ENCODE assay signal across 27 cellular contexts in the genomic region with DNA sequence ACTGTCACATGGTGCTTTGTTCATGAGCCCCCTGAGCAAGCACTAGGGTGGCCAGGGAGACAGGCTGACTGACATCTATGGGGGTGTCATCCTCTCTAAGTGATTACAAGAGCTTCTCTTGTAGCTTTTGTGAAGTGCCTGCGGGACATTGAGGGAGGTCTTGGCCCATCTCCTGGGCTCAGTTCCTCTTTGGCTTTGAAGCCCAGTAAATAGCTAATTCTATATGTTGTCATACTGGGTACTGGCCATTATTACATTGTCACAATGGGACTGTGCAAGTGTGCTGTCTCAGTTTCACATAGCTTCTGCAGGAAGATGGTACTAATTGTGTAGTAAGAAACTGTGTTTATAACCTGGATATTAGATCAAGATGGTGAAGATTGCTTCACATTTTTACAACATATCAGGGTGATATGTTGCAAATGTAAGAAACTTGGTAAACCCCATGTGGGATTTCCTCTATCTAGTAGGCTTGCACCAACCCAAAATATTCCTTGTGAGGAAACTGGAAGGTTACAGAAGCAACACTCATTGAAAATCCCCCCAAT. TPM values are rescaled to one million over a fixed set of nuclear protein-coding genes. Genes with fewer than 3 reads are reported as not detected.
"Had no signal": no experiment of that assay in that cellular context is flagged by ENCODE, and none has a peak within 500 bp of the region (broad histone marks: within the 10 kb centered on the region; RNA-seq: fewer than 3 reads in every experiment).

No MANE protein-coding gene starts in this region.

- H3K27me3 ChIP-seq: pancreas, thyroid gland had no signal

- H3K27ac Mint-ChIP-seq: activated CD4-positive, alpha-beta memory T cell treated with anti-CD3 and anti-CD28 coated beads, Interleukin-2, amount 10 ng/mL, durations not matched to agents 7 days and 5 days; activated CD4-positive, alpha-beta T cell treated with anti-CD3 and anti-CD28 coated beads, Interleukin-2, amount 10 ng/mL, durations not matched to agents 24 days and 14 days; activated CD8-positive, alpha-beta memory T cell treated with anti-CD3 and anti-CD28 coated beads, Interleukin-2, amount 10 ng/mL, durations not matched to agents 7 days and 5 days; activated naive CD4-positive, alpha-beta T cell treated with anti-CD3 and anti-CD28 coated beads, Interleukin-2, amount 10 ng/mL, durations not matched to agents 7 days and 5 days; natural killer cell; stimulated activated naive CD8-positive, alpha-beta T cell treated with anti-CD3 and anti-CD28 coated beads, Interleukin-15, Interleukin-2, amounts not matched to agents 100 ng/mL and 50 ng/mL, for 24 hours had no signal

- DNase-seq: activated CD4-positive, alpha-beta memory T cell treated with anti-CD3 and anti-CD28 coated beads, Interleukin-2, amount 10 ng/mL, durations not matched to agents 7 days and 5 days; activated CD4-positive, alpha-beta T cell treated with anti-CD3 and anti-CD28 coated beads, Interleukin-2, amount 10 ng/mL, durations not matched to agents 24 days and 14 days; activated CD8-positive, alpha-beta memory T cell treated with anti-CD3 and anti-CD28 coated beads, Interleukin-2, amount 10 ng/mL, durations not matched to agents 7 days and 5 days; activated effector memory CD4-positive, alpha-beta T cell treated with anti-CD3 and anti-CD28 coated beads, Interleukin-2, amount 50 U/mL, for 16 hours; activated naive CD4-positive, alpha-beta T cell treated with anti-CD3 and anti-CD28 coated beads, Interleukin-2, amount 10 ng/mL, durations not matched to agents 7 days and 5 days; activated T-cell treated with anti-CD3 and anti-CD28 coated beads for 4 hours; cerebellar nuclear complex; heart right ventricle; islet precursor cell; natural killer cell; pancreas; right cardiac atrium; stimulated activated CD4-positive, alpha-beta T cell treated with anti-CD3 and anti-CD28 coated beads, Interleukin-12 subunit alpha, Interleukin-12 subunit beta, amount 100 ng/mL, for 4 hours; stimulated activated CD4-positive, alpha-beta T cell treated with anti-CD3 and anti-CD28 coated beads, Interleukin-4, amount 100 ng/mL, for 4 hours; substantia nigra; thyroid gland had no signal

- H3K4me3 Mint-ChIP-seq: activated CD4-positive, alpha-beta memory T cell treated with anti-CD3 and anti-CD28 coated beads, Interleukin-2, amount 10 ng/mL, durations not matched to agents 7 days and 5 days; activated CD4-positive, alpha-beta T cell treated with anti-CD3 and anti-CD28 coated beads, Interleukin-2, amount 10 ng/mL, durations not matched to agents 24 days and 14 days; activated CD8-positive, alpha-beta memory T cell treated with anti-CD3 and anti-CD28 coated beads, Interleukin-2, amount 10 ng/mL, durations not matched to agents 7 days and 5 days; activated naive CD4-positive, alpha-beta T cell treated with anti-CD3 and anti-CD28 coated beads, Interleukin-2, amount 10 ng/mL, durations not matched to agents 7 days and 5 days; natural killer cell; stimulated activated naive CD8-positive, alpha-beta T cell treated with anti-CD3 and anti-CD28 coated beads, Interleukin-15, Interleukin-2, amounts not matched to agents 100 ng/mL and 50 ng/mL, for 24 hours had no signal

- H3K36me3 ChIP-seq: esophagus muscularis mucosa, heart right ventricle, pancreas, thyroid gland had no signal

- H3K36me3 Mint-ChIP-seq: activated CD8-positive, alpha-beta memory T cell treated with anti-CD3 and anti-CD28 coated beads, Interleukin-2, amount 10 ng/mL, durations not matched to agents 7 days and 5 days; activated naive CD4-positive, alpha-beta T cell treated with anti-CD3 and anti-CD28 coated beads, Interleukin-2, amount 10 ng/mL, durations not matched to agents 7 days and 5 days; natural killer cell had no signal

- H3K27ac ChIP-seq: coronary artery, esophagus muscularis mucosa, heart right ventricle, pancreas, thyroid gland, VCaP had no signal

- H3K4me1 ChIP-seq: esophagus muscularis mucosa, heart right ventricle, pancreas, thyroid gland had no signal

- H3K4me1 Mint-ChIP-seq: activated CD4-positive, alpha-beta memory T cell treated with anti-CD3 and anti-CD28 coated beads, Interleukin-2, amount 10 ng/mL, durations not matched to agents 7 days and 5 days; activated CD4-positive, alpha-beta T cell treated with anti-CD3 and anti-CD28 coated beads, Interleukin-2, amount 10 ng/mL, durations not matched to agents 24 days and 14 days; activated CD8-positive, alpha-beta memory T cell treated with anti-CD3 and anti-CD28 coated beads, Interleukin-2, amount 10 ng/mL, durations not matched to agents 7 days and 5 days; activated naive CD4-positive, alpha-beta T cell treated with anti-CD3 and anti-CD28 coated beads, Interleukin-2, amount 10 ng/mL, durations not matched to agents 7 days and 5 days; natural killer cell had no signal

- ATAC-seq: activated CD4-positive, CD25-positive, alpha-beta regulatory T cell treated with anti-CD3 and anti-CD28 coated beads, Interleukin-2, amount 50 U/mL, for 24 hours; activated CD8-positive, alpha-beta memory T cell treated with anti-CD3 and anti-CD28 coated beads, Interleukin-2, amount 10 ng/mL, durations not matched to agents 7 days and 5 days; heart right ventricle; natural killer cell; pancreas; right cardiac atrium had no signal

- H3K9me3 Mint-ChIP-seq: activated CD4-positive, alpha-beta memory T cell treated with anti-CD3 and anti-CD28 coated beads, Interleukin-2, amount 10 ng/mL, durations not matched to agents 7 days and 5 days; activated CD4-positive, alpha-beta T cell treated with anti-CD3 and anti-CD28 coated beads, Interleukin-2, amount 10 ng/mL, durations not matched to agents 24 days and 14 days; activated naive CD4-positive, alpha-beta T cell treated with anti-CD3 and anti-CD28 coated beads, Interleukin-2, amount 10 ng/mL, durations not matched to agents 7 days and 5 days; natural killer cell; stimulated activated naive CD8-positive, alpha-beta T cell treated with anti-CD3 and anti-CD28 coated beads, Interleukin-15, Interleukin-2, amounts not matched to agents 100 ng/mL and 50 ng/mL, for 24 hours had no signal

- H3K9me3 ChIP-seq: esophagus muscularis mucosa, heart right ventricle, pancreas, thyroid gland had no signal

- H3K4me3 ChIP-seq: coronary artery, esophagus muscularis mucosa, heart right ventricle, lung, pancreas, thyroid gland had no signal

RNA-seq across cellular contexts. Expression of gene SPINT3, which starts 19.9 kb away (rescaled TPM):
- total RNA-seq: activated CD4-positive, alpha-beta memory T cell treated with anti-CD3 and anti-CD28 coated beads, Interleukin-2, amount 10 ng/mL, durations not matched to agents 7 days and 5 days; activated CD4-positive, alpha-beta T cell treated with anti-CD3 and anti-CD28 coated beads, Interleukin-2, amount 10 ng/mL, durations not matched to agents 24 days and 14 days; activated CD8-positive, alpha-beta memory T cell treated with anti-CD3 and anti-CD28 coated beads, Interleukin-2, amount 10 ng/mL, durations not matched to agents 7 days and 5 days; esophagus muscularis mucosa; fibroblast of villous mesenchyme; heart right ventricle; left colon; lung; natural killer cell; pancreas; pulmonary artery endothelial cell; right cardiac atrium; skeletal muscle tissue; T-helper 2 cell treated with Interferon-gamma antibody and Interleukin-4, amounts not matched to agents 100 ng/mL and 5 ng/mL, for 36 hours; thyroid gland had no signal
- polyA plus RNA-seq: heart right ventricle, pancreas, right cardiac atrium had no signal

RNA-seq across cellular contexts. Expression of gene WFDC2, which starts 26.0 kb away (rescaled TPM):
- total RNA-seq: activated CD4-positive, alpha-beta memory T cell treated with anti-CD3 and anti-CD28 coated beads, Interleukin-2, amount 10 ng/mL, durations not matched to agents 7 days and 5 days; activated CD4-positive, alpha-beta T cell treated with anti-CD3 and anti-CD28 coated beads, Interleukin-2, amount 10 ng/mL, durations not matched to agents 24 days and 14 days; activated CD8-positive, alpha-beta memory T cell treated with anti-CD3 and anti-CD28 coated beads, Interleukin-2, amount 10 ng/mL, durations not matched to agents 7 days and 5 days; fibroblast of villous mesenchyme; natural killer cell; pulmonary artery endothelial cell; skeletal muscle tissue; T-helper 2 cell treated with Interferon-gamma antibody and Interleukin-4, amounts not matched to agents 100 ng/mL and 5 ng/mL, for 36 hours had no signal

RNA-seq across cellular contexts. Expression of gene WFDC6, which starts 43.8 kb away (rescaled TPM):
- total RNA-seq: activated CD4-positive, alpha-beta memory T cell treated with anti-CD3 and anti-CD28 coated beads, Interleukin-2, amount 10 ng/mL, durations not matched to agents 7 days and 5 days; activated CD4-positive, alpha-beta T cell treated with anti-CD3 and anti-CD28 coated beads, Interleukin-2, amount 10 ng/mL, durations not matched to agents 24 days and 14 days; activated CD8-positive, alpha-beta memory T cell treated with anti-CD3 and anti-CD28 coated beads, Interleukin-2, amount 10 ng/mL, durations not matched to agents 7 days and 5 days; esophagus muscularis mucosa; fibroblast of villous mesenchyme; heart right ventricle; left colon; natural killer cell; pancreas; pulmonary artery endothelial cell; right cardiac atrium; skeletal muscle tissue; T-helper 2 cell treated with Interferon-gamma antibody and Interleukin-4, amounts not matched to agents 100 ng/mL and 5 ng/mL, for 36 hours; thyroid gland had no signal
- polyA plus RNA-seq: heart right ventricle, pancreas, right cardiac atrium had no signal

RNA-seq across cellular contexts. Expression of gene EPPIN, which starts 51.7 kb away (rescaled TPM):
- total RNA-seq: activated CD4-positive, alpha-beta memory T cell treated with anti-CD3 and anti-CD28 coated beads, Interleukin-2, amount 10 ng/mL, durations not matched to agents 7 days and 5 days; activated CD4-positive, alpha-beta T cell treated with anti-CD3 and anti-CD28 coated beads, Interleukin-2, amount 10 ng/mL, durations not matched to agents 24 days and 14 days; activated CD8-positive, alpha-beta memory T cell treated with anti-CD3 and anti-CD28 coated beads, Interleukin-2, amount 10 ng/mL, durations not matched to agents 7 days and 5 days; esophagus muscularis mucosa; fibroblast of villous mesenchyme; heart right ventricle; left colon; natural killer cell; pancreas; pulmonary artery endothelial cell; skeletal muscle tissue; T-helper 2 cell treated with Interferon-gamma antibody and Interleukin-4, amounts not matched to agents 100 ng/mL and 5 ng/mL, for 36 hours had no signal
- polyA plus RNA-seq: heart right ventricle, pancreas, right cardiac atrium had no signal
